23 cellular contexts compared by ENCODE assay signal in the genomic region with DNA sequence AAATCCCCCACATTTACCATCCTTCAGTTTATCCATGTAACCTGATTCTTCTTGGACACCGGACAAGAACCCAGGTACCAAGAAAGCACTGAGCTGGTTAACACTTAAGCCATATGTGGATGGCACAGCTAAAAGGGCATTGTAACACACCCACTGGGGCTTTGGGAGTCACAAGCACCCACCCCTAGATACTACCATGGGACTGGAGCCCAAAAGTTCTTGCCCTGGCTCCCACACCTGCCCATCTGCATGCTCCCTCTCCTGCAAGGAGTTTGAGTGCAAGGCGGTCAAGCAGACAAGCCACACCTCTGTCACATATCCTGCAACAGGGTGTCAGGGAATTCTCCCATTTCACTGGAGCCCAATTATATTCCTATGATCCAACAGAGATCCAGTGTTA.
DNase-seq lines count a peak whose midpoint lies in the region; ATAC-seq and TF ChIP-seq lines count a peak whose summit lies in the region.
"Had no signal": no experiment of that assay in that cellular context is flagged by ENCODE, and none has a peak within 500 bp of the region (broad histone marks: within the 10 kb centered on the region; RNA-seq: fewer than 3 reads in every experiment).

No MANE protein-coding gene starts in this region.

- no peaks in the 10 kb centered on the region for H3K27me3 ChIP-seq in endodermal cell (ENCODE audit: control insufficient read depth, insufficient read depth, low read length, poor library complexity, severe bottlenecking)
- no peaks in the 10 kb centered on the region for H3K27me3 ChIP-seq in SK-N-SH (ENCODE audit: insufficient read depth)
- H3K27me3 ChIP-seq: BE2C, BLaER1 had no signal

- 0 out of 2 replicates have a peak overlapping the region, but pooled peaks have one; percentile 45 for H3K27ac Mint-ChIP-seq in WTC11
- no peak overlapping the region for H3K27ac Mint-ChIP-seq in endodermal cell
- no peak overlapping the region for H3K27ac Mint-ChIP-seq in naive thymus-derived CD8-positive, alpha-beta T cell
- H3K27ac Mint-ChIP-seq: CD14-positive monocyte; CD4-positive, alpha-beta memory T cell; CD4-positive, CD25-positive, alpha-beta regulatory T cell; CD8-positive, alpha-beta memory T cell had no signal

- H3K4me3 Mint-ChIP-seq in WTC11, result no peak overlapping the region
- H3K4me3 Mint-ChIP-seq in endodermal cell, result no peak overlapping the region
- H3K4me3 Mint-ChIP-seq in naive thymus-derived CD8-positive, alpha-beta T cell, result no peak overlapping the region
- H3K4me3 Mint-ChIP-seq: CD14-positive monocyte; CD4-positive, alpha-beta memory T cell; CD4-positive, CD25-positive, alpha-beta regulatory T cell; CD8-positive, alpha-beta memory T cell had no signal

- no peak overlapping the region for H2AFZ ChIP-seq in SK-N-SH (ENCODE audit: low read depth)

- peaks cover 77% of the 10 kb centered on the region for H3K36me3 Mint-ChIP-seq in WTC11
- H3K36me3 Mint-ChIP-seq in endodermal cell (ENCODE audit: low read depth), result peaks cover 78% of the 10 kb centered on the region
- no peaks in the 10 kb centered on the region for H3K36me3 Mint-ChIP-seq in naive thymus-derived CD8-positive, alpha-beta T cell
- H3K36me3 Mint-ChIP-seq: CD14-positive monocyte; CD4-positive, alpha-beta memory T cell; CD4-positive, CD25-positive, alpha-beta regulatory T cell; CD8-positive, alpha-beta memory T cell had no signal

- H3K36me3 ChIP-seq in endodermal cell (ENCODE audit: control insufficient read depth, insufficient read depth, low read length) (no peaks in the 10 kb centered on the region), SK-N-SH (replicated peaks in 1 of 2; ENCODE audit: control insufficient read depth in 1 of 2, insufficient read depth in 2 of 2, low read length in 1 of 2) (no peaks in the 10 kb centered on the region)
- H3K36me3 ChIP-seq: BE2C, BLaER1 had no signal

- CTCF ChIA-PET in WTC11 (lab: Charles Lee) (no interaction called here), SK-N-SH (lab: Yijun Ruan, JAX) (no interaction called here)

- peak; percentile 34; the same call in 1 of the 2 replicates for ATAC-seq in WTC11
- ATAC-seq in naive thymus-derived CD8-positive, alpha-beta T cell, result no peak
- ATAC-seq: GM12878 had no signal

- H3K4me1 Mint-ChIP-seq in WTC11, result peaks cover 49% of the 10 kb centered on the region
- H3K4me1 Mint-ChIP-seq in endodermal cell, result peaks cover 28% of the 10 kb centered on the region
- H3K4me1 Mint-ChIP-seq in naive thymus-derived CD8-positive, alpha-beta T cell, result no peaks in the 10 kb centered on the region
- H3K4me1 Mint-ChIP-seq: CD14-positive monocyte; CD4-positive, alpha-beta memory T cell; CD4-positive, CD25-positive, alpha-beta regulatory T cell; CD8-positive, alpha-beta memory T cell had no signal

- no peak for TF ChIP-seq CTCF in WTC11 (IDR thresholded peaks at IDR 0.05)
- TF ChIP-seq CTCF in endodermal cell (conservative IDR thresholded peaks at IDR 0.05), result no peak
- TF ChIP-seq CTCF in SK-N-SH (IDR thresholded peaks at IDR 0.05), result no peak

- POLR2A ChIA-PET in WTC11 (lab: Charles Lee) (no interaction called here), SK-N-SH (lab: Yijun Ruan, JAX) (no interaction called here)
- POLR2A ChIA-PET in naive thymus-derived CD8-positive, alpha-beta T cell (lab: Charles Lee), result no interaction called here

- H3K4me3 ChIP-seq in endodermal cell (ENCODE audit: low read length) (no peak overlapping the region), SK-N-SH (ENCODE audit: low read depth in 2 of 2, low read length in 1 of 2) (no peak overlapping the region)
- H3K4me3 ChIP-seq: BLaER1, GM12878 had no signal

- WGBS in endodermal cell (ENCODE audit: insufficient coverage in 1 of 2, insufficient read length in 1 of 2), 2 experiments, result 95% methylated on average over 2 of the region's 2 CpGs; no CpG with 5 or more reads in 1 of the 2 experiments
- WGBS in SK-N-SH (ENCODE audit: low lambda C conversion rate), result 78% methylated on average over 2 of the region's 2 CpGs

- H3K9me3 Mint-ChIP-seq in WTC11, result peaks cover 38% of the 10 kb centered on the region
- H3K9me3 Mint-ChIP-seq in endodermal cell, result peaks cover 28% of the 10 kb centered on the region
- H3K9me3 Mint-ChIP-seq in naive thymus-derived CD8-positive, alpha-beta T cell, result peaks cover 0 to 36% (median 7%) of the 10 kb centered on the region in 9 donors

- no peak overlapping the region for H3K27ac ChIP-seq in endodermal cell (ENCODE audit: low read depth, low read length)
- H3K27ac ChIP-seq in SK-N-SH (ENCODE audit: low read depth in 2 of 2, low read length in 1 of 2), result no peak overlapping the region
- H3K27ac ChIP-seq: BLaER1 had no signal

- no peaks in the 10 kb centered on the region for H3K79me2 ChIP-seq in SK-N-SH (ENCODE audit: insufficient read depth)

- no peaks in the 10 kb centered on the region for H4K20me1 ChIP-seq in SK-N-SH (ENCODE audit: insufficient read depth)
- H4K20me1 ChIP-seq: BLaER1 had no signal

- DNase-seq in WTC11 (ENCODE audit: low spot score) (no peak), endodermal cell (peak; percentile 67), SK-N-SH (no peak), HUDEP-2 (lab: John Stamatoyannopoulos, UW; ENCODE audit: unreplicated experiment in 76 of 76) (no peak)
- no peak for DNase-seq in naive thymus-derived CD8-positive, alpha-beta T cell
- DNase-seq: 8988T; ACHN; BE2C; C1 segment of cervical spinal cord; CD4-positive, alpha-beta memory T cell; CD4-positive, CD25-positive, alpha-beta regulatory T cell; CD8-positive, alpha-beta memory T cell; COR-L47; DMS 273 treated with DMSO at 0.1 percent for 48 hours; DMS153; DMS53; DMS79; DND-41; EL; GDM1 had no signal

- TF ChIP-seq EP300 in SK-N-SH (IDR thresholded peaks at IDR 0.05; ENCODE audit: borderline replicate concordance in 1 of 2, low read depth in 1 of 2, low read length in 1 of 2), result no peak

- H3K9ac ChIP-seq in endodermal cell (ENCODE audit: extremely low read depth, low read length, poor library complexity, severe bottlenecking) (no peak overlapping the region), SK-N-SH (no peak overlapping the region)
- H3K9ac ChIP-seq: BLaER1 had no signal

- H3K4me2 ChIP-seq in SK-N-SH, result no peak overlapping the region
- H3K4me2 ChIP-seq: BLaER1 had no signal

- H3K27me3 Mint-ChIP-seq in WTC11 (ENCODE audit: low read depth) (no peaks in the 10 kb centered on the region), endodermal cell (ENCODE audit: insufficient read depth) (peaks cover 3% of the 10 kb centered on the region)
- H3K27me3 Mint-ChIP-seq in naive thymus-derived CD8-positive, alpha-beta T cell, result peaks cover 0 to 3% (median 0%) of the 10 kb centered on the region in 5 donors
- H3K27me3 Mint-ChIP-seq: CD4-positive, alpha-beta memory T cell; CD4-positive, CD25-positive, alpha-beta regulatory T cell had no signal

- H3K9me3 ChIP-seq in endodermal cell (ENCODE audit: control insufficient read depth, low read length) (peaks cover 17% of the 10 kb centered on the region), SK-N-SH (no peaks in the 10 kb centered on the region)
- H3K9me3 ChIP-seq: BE2C had no signal

- no peaks in the 10 kb centered on the region for H3K4me1 ChIP-seq in endodermal cell (ENCODE audit: control insufficient read depth, insufficient read depth, low read length)
- no peaks in the 10 kb centered on the region for H3K4me1 ChIP-seq in SK-N-SH (ENCODE audit: control insufficient read depth in 1 of 2, insufficient read depth in 2 of 2, low read depth in 1 of 2, low read length in 1 of 2)
- H3K4me1 ChIP-seq: BE2C, BLaER1 had no signal

- no peaks in the 10 kb centered on the region for H3K9me2 ChIP-seq in SK-N-SH

- H3F3A ChIP-seq in SK-N-SH (replicated peaks; ENCODE audit: insufficient read depth), result no peaks in the 10 kb centered on the region

- no peak for TF ChIP-seq RAD21 in SK-N-SH (IDR thresholded peaks at IDR 0.05; ENCODE audit: low read length)

TF ChIP-seq in WTC11, 78 proteins besides CTCF, POLR2A, EP300 and RAD21 (continues in another document):
- TF ChIP-seq ELF4 (CRISPR knock-in tag; IDR thresholded peaks at IDR 0.05; ENCODE audit: low read depth), result no peak
- no peak for TF ChIP-seq FOXK1 (CRISPR knock-in tag; IDR thresholded peaks at IDR 0.05)
- TF ChIP-seq GABPB1 (CRISPR knock-in tag; IDR thresholded peaks at IDR 0.05), result no peak
- TF ChIP-seq JAZF1 (CRISPR knock-in tag; IDR thresholded peaks at IDR 0.05), result no peak
- no peak for TF ChIP-seq ZNF423 (CRISPR knock-in tag; IDR thresholded peaks at IDR 0.05)
- TF ChIP-seq TEAD4 (CRISPR knock-in tag; IDR thresholded peaks at IDR 0.05), result no peak
- TF ChIP-seq, protein P1, sequence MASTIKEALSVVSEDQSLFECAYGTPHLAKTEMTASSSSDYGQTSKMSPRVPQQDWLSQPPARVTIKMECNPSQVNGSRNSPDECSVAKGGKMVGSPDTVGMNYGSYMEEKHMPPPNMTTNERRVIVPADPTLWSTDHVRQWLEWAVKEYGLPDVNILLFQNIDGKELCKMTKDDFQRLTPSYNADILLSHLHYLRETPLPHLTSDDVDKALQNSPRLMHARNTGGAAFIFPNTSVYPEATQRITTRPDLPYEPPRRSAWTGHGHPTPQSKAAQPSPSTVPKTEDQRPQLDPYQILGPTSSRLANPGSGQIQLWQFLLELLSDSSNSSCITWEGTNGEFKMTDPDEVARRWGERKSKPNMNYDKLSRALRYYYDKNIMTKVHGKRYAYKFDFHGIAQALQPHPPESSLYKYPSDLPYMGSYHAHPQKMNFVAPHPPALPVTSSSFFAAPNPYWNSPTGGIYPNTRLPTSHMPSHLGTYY (CRISPR knock-in tag; IDR thresholded peaks at IDR 0.05), result no peak

TF ChIP-seq in SK-N-SH, 30 proteins besides CTCF, POLR2A, EP300 and RAD21:
- TF ChIP-seq NFIC (IDR thresholded peaks at IDR 0.05; ENCODE audit: borderline replicate concordance), result no peak
- TF ChIP-seq TAF1 (IDR thresholded peaks at IDR 0.05; ENCODE audit: borderline replicate concordance, low read depth, low read length), result no peak
